1 cellular context compared by ENCODE assay signal in the genomic region with DNA sequence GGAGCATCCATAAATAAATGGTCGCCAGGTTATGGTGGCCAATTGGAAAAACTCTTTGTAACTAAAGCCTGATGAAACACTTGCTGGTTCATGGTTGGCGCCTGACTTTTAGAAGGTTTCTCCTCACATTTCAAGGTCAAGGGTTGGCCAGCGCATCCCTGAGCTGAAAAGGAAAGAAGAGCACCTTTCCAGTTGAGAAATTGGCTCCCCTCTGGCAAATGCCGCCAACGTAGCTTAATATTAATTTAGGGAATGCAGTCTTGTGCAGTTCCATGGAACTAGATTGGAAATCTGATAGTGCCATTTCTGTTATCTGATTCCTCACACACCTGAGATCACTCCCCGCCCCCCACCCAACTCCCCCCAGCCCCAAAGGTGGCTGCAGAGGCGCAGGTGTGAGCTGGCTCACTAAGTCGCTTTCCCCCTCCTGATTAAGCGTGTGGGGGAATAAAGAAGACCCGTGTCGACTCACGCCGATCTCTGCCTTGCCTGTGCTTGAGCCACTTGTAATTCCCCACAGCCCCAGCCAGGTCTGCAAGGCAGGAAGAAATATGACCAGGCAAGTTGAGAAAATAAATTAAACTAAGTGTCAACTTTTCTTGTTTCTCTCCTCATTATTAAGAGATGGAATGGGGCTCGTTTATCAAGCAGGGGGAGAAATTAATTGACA.
TF ChIP-seq lines count a peak whose summit lies in the region.

No MANE protein-coding gene starts in this region.

TF ChIP-seq in SK-N-SH treated with all-trans-retinoic acid at 6 μM for 48 hours, 23 proteins besides CTCF, POLR2A, EP300 and RAD21 (continued from another document):
- TF ChIP-seq BACH2 (CRISPR knock-in tag; IDR thresholded peaks at IDR 0.05; ENCODE audit: borderline replicate concordance), result no peak
- no peak for TF ChIP-seq GLIS3 (CRISPR knock-in tag; IDR thresholded peaks at IDR 0.05)
- no peak for TF ChIP-seq RARB (CRISPR knock-in tag; IDR thresholded peaks at IDR 0.05)
- TF ChIP-seq ZFP3 (CRISPR knock-in tag; IDR thresholded peaks at IDR 0.05), result no peak
- no peak for TF ChIP-seq ESRRG (CRISPR knock-in tag; IDR thresholded peaks at IDR 0.05)
- no peak for TF ChIP-seq ZC3H10 (CRISPR knock-in tag; IDR thresholded peaks at IDR 0.05)
- no peak for TF ChIP-seq ISL1 (CRISPR knock-in tag; IDR thresholded peaks at IDR 0.05)
